10 cellular contexts compared by ENCODE assay signal in the genomic region with DNA sequence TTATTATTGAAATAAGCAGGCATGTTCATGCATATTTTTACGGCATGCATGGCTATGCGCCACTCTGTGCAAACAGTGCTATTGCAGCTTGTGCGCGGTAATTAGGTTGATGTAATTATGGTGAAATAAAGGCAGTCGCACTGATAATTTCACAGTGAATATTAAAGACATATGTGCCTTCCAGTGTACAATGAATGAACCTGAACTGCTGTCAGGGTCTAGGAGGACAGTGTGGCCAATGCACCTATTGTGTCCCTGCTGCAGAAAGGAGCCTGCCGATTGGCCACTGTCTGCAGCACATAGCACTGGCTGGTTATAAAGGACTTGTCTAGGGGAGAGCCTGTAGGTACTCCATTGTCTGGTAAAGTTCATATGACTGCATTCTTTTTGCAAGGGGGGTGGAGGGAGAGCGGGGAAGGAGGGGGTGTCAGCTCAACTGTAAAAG.
DNase-seq lines count a peak whose midpoint lies in the region; ATAC-seq and TF ChIP-seq lines count a peak whose summit lies in the region.
"Had no signal": no experiment of that assay in that cellular context is flagged by ENCODE, and none has a peak within 500 bp of the region (broad histone marks: within the 10 kb centered on the region; RNA-seq: fewer than 3 reads in every experiment).

No MANE protein-coding gene starts in this region.

- H3K4me3 ChIP-seq in choroid plexus epithelial cell (ENCODE audit: low read depth, low read length), result peak overlapping the region; percentile 54
- H3K4me3 ChIP-seq: lung had no signal

- peak; percentile 14 for TF ChIP-seq CTCF in choroid plexus epithelial cell (conservative IDR thresholded peaks at IDR 0.05; ENCODE audit: low read depth, low read length)

- ATAC-seq in GM19351 (IDR thresholded peaks at IDR 0.05; ENCODE audit: unreplicated experiment), result no peak

- DNase-seq in Ammon's horn (ENCODE audit: low spot score), result peak; percentile 73
- DNase-seq in NCI-H1105 (lab: John Stamatoyannopoulos, UW), result peak; percentile 46
- no peak for DNase-seq in choroid plexus epithelial cell (ENCODE audit: low read depth)
- DNase-seq in nucleus accumbens (lab: John Stamatoyannopoulos, UW), result peak in 44 of 56 donors; percentile 19 to 76 (median 48)
- no peak for DNase-seq in activated effector memory CD4-positive, alpha-beta T cell treated with anti-CD3 and anti-CD28 coated beads, Interleukin-2, amount 50 U/mL, for 16 hours
- DNase-seq in cortex of kidney (lab: John Stamatoyannopoulos, UW), result no peak
- no peak for DNase-seq in HCEC 1CT
- DNase-seq: activated gamma-delta T cell treated with Interleukin-2 at 50 U/mL for 16 hours had no signal

Comparison
In these comparisons a context has a peak if more than half of its experiments do, and no peak if none do; other contexts are left out.
1. DNase-seq: peak in Ammon's horn (single experiment), NCI-H1105 (single experiment) and nucleus accumbens (44 of 56); none in choroid plexus epithelial cell (single experiment), activated effector memory CD4-positive, alpha-beta T cell treated with anti-CD3 and anti-CD28 coated beads, Interleukin-2, amount 50 U/mL, for 16 hours (single experiment), cortex of kidney (single experiment) and HCEC 1CT (single experiment).